ENCODE assay signal across 15 cellular contexts in the genomic region with DNA sequence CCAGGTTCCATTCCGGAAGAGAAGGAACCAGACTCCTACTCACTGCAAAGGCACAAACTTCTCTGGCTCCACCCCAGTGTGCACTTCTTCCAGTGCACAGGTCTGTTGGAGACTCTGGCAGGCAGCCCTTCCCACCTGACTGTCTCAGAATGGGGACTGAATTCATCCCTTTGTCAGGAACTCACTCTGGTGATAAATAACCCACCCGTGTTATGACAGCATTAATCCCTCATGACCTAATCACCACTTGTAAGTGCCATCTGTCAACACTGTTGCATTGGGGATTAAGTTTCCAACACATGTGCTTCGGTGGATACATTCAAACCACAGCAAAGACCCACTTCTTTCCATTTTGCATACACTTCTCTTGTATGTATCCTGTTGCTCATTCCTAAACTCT.
DNase-seq lines count a peak whose midpoint lies in the region; ATAC-seq and TF ChIP-seq lines count a peak whose summit lies in the region.
"Had no signal": no experiment of that assay in that cellular context is flagged by ENCODE, and none has a peak within 500 bp of the region (broad histone marks: within the 10 kb centered on the region; RNA-seq: fewer than 3 reads in every experiment).

No MANE protein-coding gene starts in this region.

- H3K36me3 ChIP-seq in WERI-Rb-1, result no peaks in the 10 kb centered on the region
- H3K36me3 ChIP-seq: HAP-1 had no signal

- TF ChIP-seq CTCF in WERI-Rb-1 (IDR thresholded peaks at IDR 0.05; ENCODE audit: low read depth, low read length), result no peak

- H3K27me3 ChIP-seq in WERI-Rb-1 (ENCODE audit: insufficient read depth, low read depth, severe bottlenecking), result no peaks in the 10 kb centered on the region

- no peak for ATAC-seq in GM18517 (IDR thresholded peaks at IDR 0.05; ENCODE audit: unreplicated experiment)
- ATAC-seq in activated T-cell treated with anti-CD3 and anti-CD28 coated beads, Interleukin-2, amount 50 U/mL, for 72 hours (replicated peaks in 1 of 2), result no peak
- ATAC-seq: K562, PC-3 had no signal

- DNase-seq in DMS53 treated with DMSO at 0.1 percent for 48 hours (lab: John Stamatoyannopoulos, UW; ENCODE audit: unreplicated experiment) (peak; percentile 61), NCI-H1694 treated with DMSO at 0.1 percent for 48 hours (lab: John Stamatoyannopoulos, UW) (peak; percentile 67), NCI-H524 treated with DMSO at 0.1 percent for 48 hours (lab: John Stamatoyannopoulos, UW) (peak; percentile 91), WERI-Rb-1 (peak; percentile 70)
- DNase-seq in activated CD8-positive, alpha-beta memory T cell treated with anti-CD3 and anti-CD28 coated beads, Interleukin-2, amount 50 U/mL, for 48 hours, result no peak
- DNase-seq in activated T-cell treated with anti-CD3 and anti-CD28 coated beads, Interleukin-2, amount 50 U/mL, for 72 hours, result no peak
- DNase-seq: COR-L47, DMS79 treated with DMSO at 0.1 percent for 48 hours, MV-4-11, NCI-H187, PC-3 had no signal

- H3K27me3 Mint-ChIP-seq in activated T-cell treated with anti-CD3 and anti-CD28 coated beads, Interleukin-2, amount 50 U/mL, for 72 hours (ENCODE audit: low read depth), result no peaks in the 10 kb centered on the region

- H3K4me1 Mint-ChIP-seq in activated T-cell treated with anti-CD3 and anti-CD28 coated beads, Interleukin-2, amount 50 U/mL, for 72 hours (ENCODE audit: low read depth), result no peaks in the 10 kb centered on the region

- H3K9me3 Mint-ChIP-seq in activated T-cell treated with anti-CD3 and anti-CD28 coated beads, Interleukin-2, amount 50 U/mL, for 72 hours, result peaks cover 8 to 9% of the 10 kb centered on the region in 2 donors

- no peaks in the 10 kb centered on the region for H3K36me3 Mint-ChIP-seq in activated T-cell treated with anti-CD3 and anti-CD28 coated beads, Interleukin-2, amount 50 U/mL, for 72 hours (ENCODE audit: insufficient read depth in 2 of 2)

- H3K4me3 ChIP-seq in WERI-Rb-1 (ENCODE audit: low read depth, low read length), result no peak overlapping the region
- H3K4me3 ChIP-seq: HAP-1, K562 had no signal

- H3K4me3 Mint-ChIP-seq in activated T-cell treated with anti-CD3 and anti-CD28 coated beads, Interleukin-2, amount 50 U/mL, for 72 hours, result no peak overlapping the region
- H3K4me3 Mint-ChIP-seq: T-helper 2 cell treated with Interferon-gamma antibody and Interleukin-4, amounts not matched to agents 5 μg/mL and 100 μg/mL, for 36 hours had no signal

- no peaks in the 10 kb centered on the region for H3K9me3 ChIP-seq in WERI-Rb-1 (ENCODE audit: severe bottlenecking)
- H3K9me3 ChIP-seq: HAP-1 had no signal

- H3K27ac Mint-ChIP-seq in activated T-cell treated with anti-CD3 and anti-CD28 coated beads, Interleukin-2, amount 50 U/mL, for 72 hours, result no peak overlapping the region
- H3K27ac Mint-ChIP-seq: T-helper 2 cell treated with Interferon-gamma antibody and Interleukin-4, amounts not matched to agents 5 μg/mL and 100 μg/mL, for 36 hours had no signal

- peak overlapping the region; percentile 64 for H3K27ac ChIP-seq in WERI-Rb-1

Comparison
In these comparisons a context has a peak if more than half of its experiments do, and no peak if none do; other contexts are left out.
1. DNase-seq: peak in DMS53 treated with DMSO at 0.1 percent for 48 hours (single experiment), NCI-H1694 treated with DMSO at 0.1 percent for 48 hours (single experiment), NCI-H524 treated with DMSO at 0.1 percent for 48 hours (single experiment) and WERI-Rb-1 (single experiment); none in activated CD8-positive, alpha-beta memory T cell treated with anti-CD3 and anti-CD28 coated beads, Interleukin-2, amount 50 U/mL, for 48 hours (single experiment) and activated T-cell treated with anti-CD3 and anti-CD28 coated beads, Interleukin-2, amount 50 U/mL, for 72 hours (0 of 2).